In the genomic region with DNA sequence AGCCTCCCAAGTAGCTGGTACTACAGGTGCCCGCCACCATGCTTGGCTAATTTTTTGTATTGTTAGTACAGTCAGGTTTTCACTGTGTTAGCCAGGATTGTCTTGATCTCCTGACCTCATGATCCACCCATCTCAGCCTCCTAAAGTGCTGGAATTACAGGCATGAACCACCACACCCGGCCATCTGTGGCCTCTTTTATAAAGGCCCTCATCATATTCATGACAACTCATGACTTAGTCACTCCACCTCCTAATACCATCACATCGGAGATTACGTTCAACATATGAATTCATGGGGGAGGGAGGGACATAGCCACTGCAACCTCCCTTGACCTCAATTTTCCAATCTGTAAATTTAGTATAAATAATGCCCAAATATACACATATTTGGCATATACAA, we compare ENCODE assay signal across 8 cellular contexts. TPM values are rescaled to one million over a fixed set of nuclear protein-coding genes. Genes with fewer than 3 reads are reported as not detected.
"Had no signal": no experiment of that assay in that cellular context is flagged by ENCODE, and none has a peak within 500 bp of the region (broad histone marks: within the 10 kb centered on the region; RNA-seq: fewer than 3 reads in every experiment).

No MANE protein-coding gene starts in this region.

- H3K36me3 ChIP-seq: HAP-1 had no signal

- H3K9me3 ChIP-seq: HAP-1 had no signal

- H3K27ac ChIP-seq: GM23248 had no signal

- H3K4me3 ChIP-seq: GM23248, HAP-1 had no signal

- H3K9ac ChIP-seq: GM23248 had no signal

- DNase-seq: GM23248, GOT3, H7, KBM-7 had no signal

- H2AFZ ChIP-seq: GM23248 had no signal

- H3K4me1 ChIP-seq: HAP-1 had no signal

- ATAC-seq: HepG2 had no signal

RNA-seq across cellular contexts. Expression of gene PLCXD3, which starts 27.2 kb away (rescaled TPM):
- total RNA-seq: HepG2, HT-29 had no signal
- polyA plus RNA-seq: HepG2, IgD-negative memory B cell had no signal
